1 cellular context compared by ENCODE assay signal in genomic region chr14:67332468-67332867, GRCh38.
TF ChIP-seq lines count a peak whose summit lies in the region.

No MANE protein-coding gene starts in this region.

TF ChIP-seq in SK-N-SH treated with all-trans-retinoic acid at 6 μM for 48 hours, 23 proteins besides CTCF, POLR2A, EP300 and RAD21 (continued from another document):
- TF ChIP-seq, protein P1, sequence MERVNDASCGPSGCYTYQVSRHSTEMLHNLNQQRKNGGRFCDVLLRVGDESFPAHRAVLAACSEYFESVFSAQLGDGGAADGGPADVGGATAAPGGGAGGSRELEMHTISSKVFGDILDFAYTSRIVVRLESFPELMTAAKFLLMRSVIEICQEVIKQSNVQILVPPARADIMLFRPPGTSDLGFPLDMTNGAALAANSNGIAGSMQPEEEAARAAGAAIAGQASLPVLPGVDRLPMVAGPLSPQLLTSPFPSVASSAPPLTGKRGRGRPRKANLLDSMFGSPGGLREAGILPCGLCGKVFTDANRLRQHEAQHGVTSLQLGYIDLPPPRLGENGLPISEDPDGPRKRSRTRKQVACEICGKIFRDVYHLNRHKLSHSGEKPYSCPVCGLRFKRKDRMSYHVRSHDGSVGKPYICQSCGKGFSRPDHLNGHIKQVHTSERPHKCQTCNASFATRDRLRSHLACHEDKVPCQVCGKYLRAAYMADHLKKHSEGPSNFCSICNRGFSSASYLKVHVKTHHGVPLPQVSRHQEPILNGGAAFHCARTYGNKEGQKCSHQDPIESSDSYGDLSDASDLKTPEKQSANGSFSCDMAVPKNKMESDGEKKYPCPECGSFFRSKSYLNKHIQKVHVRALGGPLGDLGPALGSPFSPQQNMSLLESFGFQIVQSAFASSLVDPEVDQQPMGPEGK (CRISPR knock-in tag; IDR thresholded peaks at IDR 0.05; ENCODE audit: borderline replicate concordance) = no peak
- TF ChIP-seq, protein P2, sequence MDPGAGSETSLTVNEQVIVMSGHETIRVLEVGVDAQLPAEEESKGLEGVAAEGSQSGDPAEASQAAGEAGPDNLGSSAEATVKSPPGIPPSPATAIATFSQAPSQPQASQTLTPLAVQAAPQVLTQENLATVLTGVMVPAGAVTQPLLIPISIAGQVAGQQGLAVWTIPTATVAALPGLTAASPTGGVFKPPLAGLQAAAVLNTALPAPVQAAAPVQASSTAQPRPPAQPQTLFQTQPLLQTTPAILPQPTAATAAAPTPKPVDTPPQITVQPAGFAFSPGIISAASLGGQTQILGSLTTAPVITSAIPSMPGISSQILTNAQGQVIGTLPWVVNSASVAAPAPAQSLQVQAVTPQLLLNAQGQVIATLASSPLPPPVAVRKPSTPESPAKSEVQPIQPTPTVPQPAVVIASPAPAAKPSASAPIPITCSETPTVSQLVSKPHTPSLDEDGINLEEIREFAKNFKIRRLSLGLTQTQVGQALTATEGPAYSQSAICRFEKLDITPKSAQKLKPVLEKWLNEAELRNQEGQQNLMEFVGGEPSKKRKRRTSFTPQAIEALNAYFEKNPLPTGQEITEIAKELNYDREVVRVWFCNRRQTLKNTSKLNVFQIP (CRISPR knock-in tag; IDR thresholded peaks at IDR 0.05; ENCODE audit: borderline replicate concordance, low read depth) = no peak
- no peak for TF ChIP-seq ISL1 (CRISPR knock-in tag; IDR thresholded peaks at IDR 0.05)
- TF ChIP-seq, protein P3, sequence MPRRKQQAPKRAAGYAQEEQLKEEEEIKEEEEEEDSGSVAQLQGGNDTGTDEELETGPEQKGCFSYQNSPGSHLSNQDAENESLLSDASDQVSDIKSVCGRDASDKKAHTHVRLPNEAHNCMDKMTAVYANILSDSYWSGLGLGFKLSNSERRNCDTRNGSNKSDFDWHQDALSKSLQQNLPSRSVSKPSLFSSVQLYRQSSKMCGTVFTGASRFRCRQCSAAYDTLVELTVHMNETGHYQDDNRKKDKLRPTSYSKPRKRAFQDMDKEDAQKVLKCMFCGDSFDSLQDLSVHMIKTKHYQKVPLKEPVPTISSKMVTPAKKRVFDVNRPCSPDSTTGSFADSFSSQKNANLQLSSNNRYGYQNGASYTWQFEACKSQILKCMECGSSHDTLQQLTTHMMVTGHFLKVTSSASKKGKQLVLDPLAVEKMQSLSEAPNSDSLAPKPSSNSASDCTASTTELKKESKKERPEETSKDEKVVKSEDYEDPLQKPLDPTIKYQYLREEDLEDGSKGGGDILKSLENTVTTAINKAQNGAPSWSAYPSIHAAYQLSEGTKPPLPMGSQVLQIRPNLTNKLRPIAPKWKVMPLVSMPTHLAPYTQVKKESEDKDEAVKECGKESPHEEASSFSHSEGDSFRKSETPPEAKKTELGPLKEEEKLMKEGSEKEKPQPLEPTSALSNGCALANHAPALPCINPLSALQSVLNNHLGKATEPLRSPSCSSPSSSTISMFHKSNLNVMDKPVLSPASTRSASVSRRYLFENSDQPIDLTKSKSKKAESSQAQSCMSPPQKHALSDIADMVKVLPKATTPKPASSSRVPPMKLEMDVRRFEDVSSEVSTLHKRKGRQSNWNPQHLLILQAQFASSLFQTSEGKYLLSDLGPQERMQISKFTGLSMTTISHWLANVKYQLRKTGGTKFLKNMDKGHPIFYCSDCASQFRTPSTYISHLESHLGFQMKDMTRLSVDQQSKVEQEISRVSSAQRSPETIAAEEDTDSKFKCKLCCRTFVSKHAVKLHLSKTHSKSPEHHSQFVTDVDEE (CRISPR knock-in tag; IDR thresholded peaks at IDR 0.05) = no peak
- TF ChIP-seq ZNF8 (CRISPR knock-in tag; IDR thresholded peaks at IDR 0.05) = no peak
TF ChIP-seq in SK-N-SH treated with all-trans-retinoic acid at 6 μM for 48 hours: peak in this region for 0.
